Comparison of ENCODE assay signal across 23 cellular contexts in genomic region chr13:24064258-24064860, GRCh38.
A peak's percentile ranks its signal among the peaks of the same experiment; 100 is the strongest.
DNase-seq lines count a peak whose midpoint lies in the region; ATAC-seq and TF ChIP-seq lines count a peak whose summit lies in the region.
"Had no signal": no experiment of that assay in that cellular context is flagged by ENCODE, and none has a peak within 500 bp of the region (broad histone marks: within the 10 kb centered on the region; RNA-seq: fewer than 3 reads in every experiment).

No MANE protein-coding gene starts in this region.

- no peaks in the 10 kb centered on the region for H3K27me3 ChIP-seq in uterus
- H3K27me3 ChIP-seq: cardiac muscle cell, SJSA1 had no signal

- peak overlapping the region; percentile 69 to 71 for H3K27ac ChIP-seq in uterus
- H3K27ac ChIP-seq: cardiac muscle cell, SJSA1 had no signal

- H3K4me1 Mint-ChIP-seq in stimulated activated naive CD8-positive, alpha-beta T cell treated with anti-CD3 and anti-CD28 coated beads, Interleukin-15, Interleukin-2, amounts not matched to agents 100 ng/mL and 50 ng/mL, for 24 hours (ENCODE audit: low read depth): peaks cover 14% of the 10 kb centered on the region
- H3K4me1 Mint-ChIP-seq in activated naive CD8-positive, alpha-beta T cell treated with anti-CD3 and anti-CD28 coated beads, Interleukin-2, amount 50 U/mL, for 24 hours: peaks cover 17% of the 10 kb centered on the region
- peaks cover 44% of the 10 kb centered on the region for H3K4me1 Mint-ChIP-seq in nephron

- H3K27ac Mint-ChIP-seq in stimulated activated naive CD8-positive, alpha-beta T cell treated with anti-CD3 and anti-CD28 coated beads, Interleukin-15, Interleukin-2, amounts not matched to agents 100 ng/mL and 50 ng/mL, for 24 hours: peak overlapping the region; percentile 34
- H3K27ac Mint-ChIP-seq in activated naive CD8-positive, alpha-beta T cell treated with anti-CD3 and anti-CD28 coated beads, Interleukin-2, amount 50 U/mL, for 24 hours: peak overlapping the region; percentile 80
- peak overlapping the region; percentile 71 to 83 (median 76) for H3K27ac Mint-ChIP-seq in nephron
- H3K27ac Mint-ChIP-seq: GM23338; stimulated activated naive B cell treated with anti-CD40 and anti-IgM and Interleukin-4, amounts not matched to agents 10 μg/mL and 1 μg/mL and 100 μg/mL, for 72 hours; T-helper 1 cell treated with Interleukin-12 subunit alpha and Interleukin-12 subunit beta and Interleukin-4 antibody, amounts not matched to agents 30 μg/mL and 1 μg/mL, for 36 hours; type B pancreatic cell had no signal

- ATAC-seq in stimulated activated naive CD8-positive, alpha-beta T cell treated with anti-CD3 and anti-CD28 coated beads, Interleukin-15, Interleukin-2, amounts not matched to agents 100 U/mL and 50 U/mL, for 24 hours: no peak
- no peak for ATAC-seq in activated naive CD8-positive, alpha-beta T cell treated with anti-CD3 and anti-CD28 coated beads, Interleukin-2, amount 50 U/mL, for 24 hours
- no peak for ATAC-seq in HG02763 (IDR thresholded peaks at IDR 0.05; ENCODE audit: unreplicated experiment)
- no peak for ATAC-seq in HG02885 (IDR thresholded peaks at IDR 0.05; ENCODE audit: poor library complexity, unreplicated experiment)
- ATAC-seq: GM23338; stimulated activated naive B cell treated with anti-CD40 and anti-IgM and Interleukin-4, amounts not matched to agents 10 μg/mL and 1 μg/mL and 100 μg/mL, for 72 hours had no signal

- H3K4me3 ChIP-seq in uterus: no peak overlapping the region
- H3K4me3 ChIP-seq: cardiac muscle cell, GM23338, SJSA1 had no signal

- no peak for TF ChIP-seq POLR2A in uterus (IDR thresholded peaks at IDR 0.05)

- no peaks in the 10 kb centered on the region for H3K4me1 ChIP-seq in uterus

- no peak overlapping the region for H3K4me3 Mint-ChIP-seq in stimulated activated naive CD8-positive, alpha-beta T cell treated with anti-CD3 and anti-CD28 coated beads, Interleukin-15, Interleukin-2, amounts not matched to agents 100 ng/mL and 50 ng/mL, for 24 hours
- no peak overlapping the region for H3K4me3 Mint-ChIP-seq in activated naive CD8-positive, alpha-beta T cell treated with anti-CD3 and anti-CD28 coated beads, Interleukin-2, amount 50 U/mL, for 24 hours
- H3K4me3 Mint-ChIP-seq in nephron: no peak overlapping the region
- H3K4me3 Mint-ChIP-seq: activated CD4-positive, alpha-beta T cell treated with anti-CD3 and anti-CD28 coated beads, Interleukin-2, amount 10 ng/mL, durations not matched to agents 7 days and 5 days; GM23338; naive B cell; stimulated activated naive B cell treated with anti-CD40 and anti-IgM and Interleukin-4, amounts not matched to agents 10 μg/mL and 1 μg/mL and 100 μg/mL, for 72 hours; T-helper 1 cell treated with Interleukin-12 subunit alpha and Interleukin-12 subunit beta and Interleukin-4 antibody, amounts not matched to agents 30 μg/mL and 1 μg/mL, for 36 hours; type B pancreatic cell had no signal

- H3K36me3 ChIP-seq in uterus: no peaks in the 10 kb centered on the region
- H3K36me3 ChIP-seq: cardiac muscle cell, SJSA1 had no signal

- DNase-seq in stimulated activated naive CD8-positive, alpha-beta T cell treated with anti-CD3 and anti-CD28 coated beads, Interleukin-15, Interleukin-2, amounts not matched to agents 100 U/mL and 50 U/mL, for 24 hours: no peak
- DNase-seq in activated naive CD8-positive, alpha-beta T cell treated with anti-CD3 and anti-CD28 coated beads, Interleukin-2, amount 50 U/mL, for 24 hours: no peak
- DNase-seq in uterus (no peak), RKO (ENCODE audit: low spot score) (no peak)
- DNase-seq: activated gamma-delta T cell; CD8-positive, alpha-beta T cell; GF-D8; KG1; naive B cell; NCI-H1436; NCI-H748 treated with DMSO at 0.1 percent for 48 hours; stimulated activated CD4-positive, alpha-beta T cell treated with anti-CD3 and anti-CD28 coated beads, Interleukin-1b, Interleukin-23, amount 100 ng/mL, for 48 hours; stimulated activated naive B cell treated with anti-CD40 and anti-IgM and Interleukin-4, amounts not matched to agents 10 μg/mL and 1 μg/mL and 100 μg/mL, for 72 hours had no signal

- no peaks in the 10 kb centered on the region for H3K9me3 ChIP-seq in uterus
- H3K9me3 ChIP-seq: SJSA1 had no signal

- no peak for TF ChIP-seq CTCF in nephron (IDR thresholded peaks at IDR 0.05; ENCODE audit: unreplicated experiment in 3 of 3)
- TF ChIP-seq CTCF in uterus (IDR thresholded peaks at IDR 0.05): no peak

- H3K27me3 Mint-ChIP-seq in stimulated activated naive CD8-positive, alpha-beta T cell treated with anti-CD3 and anti-CD28 coated beads, Interleukin-15, Interleukin-2, amounts not matched to agents 100 ng/mL and 50 ng/mL, for 24 hours: no peaks in the 10 kb centered on the region
- no peaks in the 10 kb centered on the region for H3K27me3 Mint-ChIP-seq in activated naive CD8-positive, alpha-beta T cell treated with anti-CD3 and anti-CD28 coated beads, Interleukin-2, amount 50 U/mL, for 24 hours
- no peaks in the 10 kb centered on the region for H3K27me3 Mint-ChIP-seq in nephron (ENCODE audit: low read depth)
- H3K27me3 Mint-ChIP-seq: type B pancreatic cell had no signal

- no peaks in the 10 kb centered on the region for H3K9me3 Mint-ChIP-seq in stimulated activated naive CD8-positive, alpha-beta T cell treated with anti-CD3 and anti-CD28 coated beads, Interleukin-15, Interleukin-2, amounts not matched to agents 100 ng/mL and 50 ng/mL, for 24 hours
- H3K9me3 Mint-ChIP-seq in activated naive CD8-positive, alpha-beta T cell treated with anti-CD3 and anti-CD28 coated beads, Interleukin-2, amount 50 U/mL, for 24 hours: no peaks in the 10 kb centered on the region
- H3K9me3 Mint-ChIP-seq in nephron: no peaks in the 10 kb centered on the region
- H3K9me3 Mint-ChIP-seq: activated CD4-positive, alpha-beta T cell treated with anti-CD3 and anti-CD28 coated beads, Interleukin-2, amount 10 ng/mL, durations not matched to agents 7 days and 5 days; CD8-positive, alpha-beta T cell; GM23338; stimulated activated naive B cell treated with anti-CD40 and anti-IgM and Interleukin-4, amounts not matched to agents 10 μg/mL and 1 μg/mL and 100 μg/mL, for 72 hours; T-helper 1 cell treated with Interleukin-12 subunit alpha and Interleukin-12 subunit beta and Interleukin-4 antibody, amounts not matched to agents 30 μg/mL and 1 μg/mL, for 36 hours; type B pancreatic cell had no signal

- no peaks in the 10 kb centered on the region for H3K36me3 Mint-ChIP-seq in stimulated activated naive CD8-positive, alpha-beta T cell treated with anti-CD3 and anti-CD28 coated beads, Interleukin-15, Interleukin-2, amounts not matched to agents 100 ng/mL and 50 ng/mL, for 24 hours (ENCODE audit: low read depth)
- no peaks in the 10 kb centered on the region for H3K36me3 Mint-ChIP-seq in activated naive CD8-positive, alpha-beta T cell treated with anti-CD3 and anti-CD28 coated beads, Interleukin-2, amount 50 U/mL, for 24 hours (ENCODE audit: low read depth)
- no peaks in the 10 kb centered on the region for H3K36me3 Mint-ChIP-seq in nephron (ENCODE audit: low read depth)
- H3K36me3 Mint-ChIP-seq: CD8-positive, alpha-beta T cell; naive B cell; stimulated activated naive B cell treated with anti-CD40 and anti-IgM and Interleukin-4, amounts not matched to agents 10 μg/mL and 1 μg/mL and 100 μg/mL, for 72 hours; type B pancreatic cell had no signal

- intact Hi-C loops in uterus (cut with DNase I; ENCODE audit: low total_unique reads): loop anchor here (10.0 kb wide), 1 partner anchor 150 kb away; no protein-coding TSS in a partner anchor
